In the genomic region with DNA sequence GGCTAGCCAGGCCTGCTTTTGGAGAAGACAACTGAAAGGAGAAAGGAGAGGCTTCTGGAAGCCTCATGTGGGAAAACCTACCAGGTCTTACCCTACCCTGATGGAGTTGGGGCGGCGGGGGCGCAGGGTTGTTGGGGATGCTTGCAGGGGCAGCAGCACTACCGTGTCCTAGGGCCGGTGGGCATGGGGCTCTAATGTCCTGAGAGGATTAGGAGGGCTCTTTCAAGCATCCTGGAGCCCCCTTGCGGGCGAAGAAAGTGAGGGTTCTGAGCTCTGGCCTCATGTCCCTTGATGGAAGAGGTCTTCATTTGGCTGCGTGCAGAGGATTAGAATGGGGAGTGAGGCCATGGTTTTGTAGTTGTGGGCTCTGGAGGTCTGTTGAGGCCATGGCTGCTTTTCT, we compare ENCODE assay signal across 19 cellular contexts.
"Had no signal": no experiment of that assay in that cellular context is flagged by ENCODE, and none has a peak within 500 bp of the region (broad histone marks: within the 10 kb centered on the region; RNA-seq: fewer than 3 reads in every experiment).

No MANE protein-coding gene starts in this region.

- H3K27ac Mint-ChIP-seq: activated CD4-positive, alpha-beta T cell treated with anti-CD3 and anti-CD28 coated beads, Interleukin-2, amount 10 ng/mL, durations not matched to agents 24 days and 14 days; activated CD8-positive, alpha-beta T cell treated with anti-CD3 and anti-CD28 coated beads for 36 hours; activated naive CD4-positive, alpha-beta T cell treated with anti-CD3 and anti-CD28 coated beads, Interleukin-2, amount 10 ng/mL, durations not matched to agents 7 days and 5 days; activated naive CD8-positive, alpha-beta T cell treated with anti-CD3 and anti-CD28 coated beads, Interleukin-2, amount 50 U/mL, for 24 hours; naive thymus-derived CD4-positive, alpha-beta T cell had no signal

- H3K9me3 Mint-ChIP-seq: activated CD4-positive, alpha-beta T cell treated with anti-CD3 and anti-CD28 coated beads, Interleukin-2, amount 10 ng/mL, durations not matched to agents 24 days and 14 days; activated CD8-positive, alpha-beta T cell treated with anti-CD3 and anti-CD28 coated beads for 36 hours; activated naive CD4-positive, alpha-beta T cell treated with anti-CD3 and anti-CD28 coated beads, Interleukin-2, amount 10 ng/mL, durations not matched to agents 7 days and 5 days; activated naive CD8-positive, alpha-beta T cell treated with anti-CD3 and anti-CD28 coated beads, Interleukin-2, amount 50 U/mL, for 24 hours; naive thymus-derived CD4-positive, alpha-beta T cell had no signal

- H3K4me1 ChIP-seq: gastrocnemius medialis, sigmoid colon had no signal

- ATAC-seq: activated CD8-positive, alpha-beta T cell treated with anti-CD3 and anti-CD28 coated beads for 36 hours; activated naive CD8-positive, alpha-beta T cell treated with anti-CD3 and anti-CD28 coated beads, Interleukin-2, amount 50 U/mL, for 24 hours; gastrocnemius medialis; naive thymus-derived CD4-positive, alpha-beta T cell had no signal

- H3K4me3 Mint-ChIP-seq: activated CD4-positive, alpha-beta T cell treated with anti-CD3 and anti-CD28 coated beads, Interleukin-2, amount 10 ng/mL, durations not matched to agents 24 days and 14 days; activated CD8-positive, alpha-beta T cell treated with anti-CD3 and anti-CD28 coated beads for 36 hours; activated naive CD4-positive, alpha-beta T cell treated with anti-CD3 and anti-CD28 coated beads, Interleukin-2, amount 10 ng/mL, durations not matched to agents 7 days and 5 days; activated naive CD8-positive, alpha-beta T cell treated with anti-CD3 and anti-CD28 coated beads, Interleukin-2, amount 50 U/mL, for 24 hours; naive thymus-derived CD4-positive, alpha-beta T cell had no signal

- H3K27me3 Mint-ChIP-seq: activated naive CD8-positive, alpha-beta T cell treated with anti-CD3 and anti-CD28 coated beads, Interleukin-2, amount 50 U/mL, for 24 hours had no signal

- H3K4me3 ChIP-seq: gastrocnemius medialis, ovary, sigmoid colon, thyroid gland had no signal

- DNase-seq: activated CD4-positive, alpha-beta T cell treated with anti-CD3 and anti-CD28 coated beads, Interleukin-2, amount 10 ng/mL, durations not matched to agents 24 days and 14 days; activated CD8-positive, alpha-beta T cell treated with anti-CD3 and anti-CD28 coated beads for 36 hours; activated naive CD4-positive, alpha-beta T cell treated with anti-CD3 and anti-CD28 coated beads, Interleukin-2, amount 10 ng/mL, durations not matched to agents 7 days and 5 days; activated naive CD8-positive, alpha-beta T cell treated with anti-CD3 and anti-CD28 coated beads, Interleukin-2, amount 50 U/mL, for 24 hours; activated T-cell treated with anti-CD3 and anti-CD28 coated beads, Interleukin-2, amount 50 U/mL, for 1 hour; anterior cingulate cortex; brain microvascular endothelial cell; central memory CD4-positive, alpha-beta T cell; erythroblast; gastrocnemius medialis; head of caudate nucleus; mesenchymal stem cell; naive thymus-derived CD4-positive, alpha-beta T cell; ovary; sigmoid colon; stimulated activated naive CD4-positive, alpha-beta T cell; T-helper 1 cell; T1000; thyroid gland had no signal

- H3K36me3 ChIP-seq: brain microvascular endothelial cell, gastrocnemius medialis, ovary, sigmoid colon, thyroid gland had no signal

- H3K9me3 ChIP-seq: gastrocnemius medialis, ovary, sigmoid colon, thyroid gland had no signal

- H3K4me1 Mint-ChIP-seq: activated CD4-positive, alpha-beta T cell treated with anti-CD3 and anti-CD28 coated beads, Interleukin-2, amount 10 ng/mL, durations not matched to agents 24 days and 14 days; activated naive CD4-positive, alpha-beta T cell treated with anti-CD3 and anti-CD28 coated beads, Interleukin-2, amount 10 ng/mL, durations not matched to agents 7 days and 5 days; activated naive CD8-positive, alpha-beta T cell treated with anti-CD3 and anti-CD28 coated beads, Interleukin-2, amount 50 U/mL, for 24 hours; naive thymus-derived CD4-positive, alpha-beta T cell had no signal

- H3K36me3 Mint-ChIP-seq: activated naive CD4-positive, alpha-beta T cell treated with anti-CD3 and anti-CD28 coated beads, Interleukin-2, amount 10 ng/mL, durations not matched to agents 7 days and 5 days; naive thymus-derived CD4-positive, alpha-beta T cell had no signal

- H3K27ac ChIP-seq: brain microvascular endothelial cell, gastrocnemius medialis, ovary, sigmoid colon, thyroid gland had no signal

- H3K27me3 ChIP-seq: brain microvascular endothelial cell, gastrocnemius medialis, ovary, sigmoid colon, thyroid gland had no signal
